ENCODE assay signal across 26 cellular contexts in the genomic region with DNA sequence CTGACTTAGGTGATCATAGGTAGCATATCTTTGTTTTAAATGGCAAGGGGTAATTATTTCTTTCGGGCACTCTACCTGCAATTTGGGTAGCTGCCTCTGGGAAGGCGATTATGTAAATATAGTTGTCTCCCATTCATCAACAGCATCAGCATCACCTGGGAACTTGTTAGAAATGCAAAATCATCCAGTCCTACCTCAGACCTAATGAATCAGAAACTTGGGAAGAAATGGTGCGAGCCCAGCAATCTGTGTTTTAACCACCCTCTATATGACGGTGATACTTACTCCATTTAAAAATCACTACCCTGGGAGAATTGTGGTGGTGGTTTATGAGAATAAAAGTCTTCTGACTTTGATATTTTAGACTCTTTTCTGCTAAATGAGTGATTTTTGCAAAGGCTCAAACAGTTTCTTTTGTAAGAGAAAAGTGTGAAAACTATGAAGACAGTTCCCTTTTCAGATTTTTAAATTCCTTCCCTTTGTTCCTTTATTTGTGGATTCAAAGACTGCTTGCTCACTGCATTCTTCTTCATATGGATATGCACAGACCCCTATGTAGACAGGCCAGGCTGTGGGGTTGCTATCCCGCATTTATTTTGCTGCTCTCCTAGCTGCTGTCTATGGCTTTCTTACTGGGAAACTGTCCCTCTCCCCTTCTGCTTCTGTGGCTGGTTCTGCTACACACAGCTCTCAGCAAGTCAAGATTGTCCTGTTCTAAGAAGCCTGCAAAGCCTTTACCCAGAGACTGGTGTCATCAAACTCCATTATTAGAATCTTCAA.
"Had no signal": no experiment of that assay in that cellular context is flagged by ENCODE, and none has a peak within 500 bp of the region (broad histone marks: within the 10 kb centered on the region; RNA-seq: fewer than 3 reads in every experiment).

No MANE protein-coding gene starts in this region.

- H3K4me1 ChIP-seq: left lung, right atrium auricular region, spleen, upper lobe of right lung had no signal

- H3K4me3 ChIP-seq: gastroesophageal sphincter, hepatocyte, left lung, right atrium auricular region, spleen, suprapubic skin, tibial artery, upper lobe of right lung had no signal

- H3K36me3 Mint-ChIP-seq: activated CD8-positive, alpha-beta memory T cell treated with anti-CD3 and anti-CD28 coated beads, Interleukin-2, amount 10 ng/mL, durations not matched to agents 7 days and 5 days; activated naive CD8-positive, alpha-beta T cell; mesothelial cell of epicardium; naive B cell had no signal

- H3K27ac ChIP-seq: gastroesophageal sphincter, hepatocyte, left lung, parathyroid adenoma, right atrium auricular region, spleen, suprapubic skin, tibial artery, upper lobe of right lung had no signal

- H3K9me3 ChIP-seq: gastroesophageal sphincter, left lung, right atrium auricular region, spleen, suprapubic skin, tibial artery, upper lobe of right lung had no signal

- H3K27me3 Mint-ChIP-seq: activated CD8-positive, alpha-beta memory T cell treated with anti-CD3 and anti-CD28 coated beads, Interleukin-2, amount 10 ng/mL, durations not matched to agents 7 days and 5 days; activated naive CD8-positive, alpha-beta T cell had no signal

- H3K9me3 Mint-ChIP-seq: mesothelial cell of epicardium; nephron progenitor cell; T-helper 2 cell treated with Interferon-gamma antibody and Interleukin-4, amounts not matched to agents 5 μg/mL and 100 μg/mL, for 36 hours had no signal

- H3K4me2 ChIP-seq: hepatocyte had no signal

- H2AFZ ChIP-seq: hepatocyte, parathyroid adenoma had no signal

- H3K4me3 Mint-ChIP-seq: activated CD4-positive, alpha-beta T cell treated with anti-CD3 and anti-CD28 coated beads for 36 hours; activated CD8-positive, alpha-beta memory T cell treated with anti-CD3 and anti-CD28 coated beads, Interleukin-2, amount 10 ng/mL, durations not matched to agents 7 days and 5 days; activated CD8-positive, alpha-beta T cell treated with anti-CD3 and anti-CD28 coated beads, Interleukin-2, amount 10 ng/mL, durations not matched to agents 7 days and 5 days; activated naive CD8-positive, alpha-beta T cell; mesothelial cell of epicardium; naive B cell; nephron progenitor cell; T-helper 2 cell treated with Interferon-gamma antibody and Interleukin-4, amounts not matched to agents 5 μg/mL and 100 μg/mL, for 36 hours had no signal

- H3K79me2 ChIP-seq: hepatocyte, parathyroid adenoma had no signal

- H3K9ac ChIP-seq: parathyroid adenoma had no signal

- H3K27me3 ChIP-seq: gastroesophageal sphincter, left lung, right atrium auricular region, suprapubic skin, tibial artery, upper lobe of right lung had no signal

- DNase-seq: activated CD4-positive, alpha-beta T cell treated with anti-CD3 and anti-CD28 coated beads for 36 hours; activated CD4-positive, CD25-positive, alpha-beta regulatory T cell; activated CD8-positive, alpha-beta memory T cell treated with anti-CD3 and anti-CD28 coated beads, Interleukin-2, amount 10 ng/mL, durations not matched to agents 7 days and 5 days; activated CD8-positive, alpha-beta T cell treated with anti-CD3 and anti-CD28 coated beads, Interleukin-2, amount 10 ng/mL, durations not matched to agents 7 days and 5 days; activated naive CD4-positive, alpha-beta T cell treated with Interleukin-2 at 50 U/mL for 16 hours; activated T-cell treated with anti-CD3 and anti-CD28 coated beads, Interleukin-2, amount 50 U/mL, for 48 hours; anterior cingulate cortex; effector CD8-positive, alpha-beta T cell; erythroblast; left lung; naive B cell; nephron progenitor cell; occipital lobe; spleen; stimulated activated naive CD4-positive, alpha-beta T cell; T-helper 1 cell; tibial artery; upper lobe of right lung had no signal

- ATAC-seq: activated CD4-positive, alpha-beta T cell treated with anti-CD3 and anti-CD28 coated beads for 36 hours; activated CD8-positive, alpha-beta memory T cell treated with anti-CD3 and anti-CD28 coated beads, Interleukin-2, amount 10 ng/mL, durations not matched to agents 7 days and 5 days; activated CD8-positive, alpha-beta T cell treated with anti-CD3 and anti-CD28 coated beads, Interleukin-2, amount 10 ng/mL, durations not matched to agents 7 days and 5 days; gastroesophageal sphincter; left lung; upper lobe of right lung had no signal

- H3K4me1 Mint-ChIP-seq: activated CD4-positive, alpha-beta T cell treated with anti-CD3 and anti-CD28 coated beads for 36 hours; activated CD8-positive, alpha-beta memory T cell treated with anti-CD3 and anti-CD28 coated beads, Interleukin-2, amount 10 ng/mL, durations not matched to agents 7 days and 5 days; naive B cell had no signal

- H3K36me3 ChIP-seq: gastroesophageal sphincter, left lung, right atrium auricular region, spleen, suprapubic skin, tibial artery, upper lobe of right lung had no signal

- H3K27ac Mint-ChIP-seq: activated CD4-positive, alpha-beta T cell treated with anti-CD3 and anti-CD28 coated beads for 36 hours; activated CD8-positive, alpha-beta memory T cell treated with anti-CD3 and anti-CD28 coated beads, Interleukin-2, amount 10 ng/mL, durations not matched to agents 7 days and 5 days; activated CD8-positive, alpha-beta T cell treated with anti-CD3 and anti-CD28 coated beads, Interleukin-2, amount 10 ng/mL, durations not matched to agents 7 days and 5 days; activated naive CD8-positive, alpha-beta T cell; mesothelial cell of epicardium; naive B cell; nephron progenitor cell; T-helper 2 cell treated with Interferon-gamma antibody and Interleukin-4, amounts not matched to agents 5 μg/mL and 100 μg/mL, for 36 hours had no signal
